Comparison of ENCODE assay signal across 10 cellular contexts in the genomic region with DNA sequence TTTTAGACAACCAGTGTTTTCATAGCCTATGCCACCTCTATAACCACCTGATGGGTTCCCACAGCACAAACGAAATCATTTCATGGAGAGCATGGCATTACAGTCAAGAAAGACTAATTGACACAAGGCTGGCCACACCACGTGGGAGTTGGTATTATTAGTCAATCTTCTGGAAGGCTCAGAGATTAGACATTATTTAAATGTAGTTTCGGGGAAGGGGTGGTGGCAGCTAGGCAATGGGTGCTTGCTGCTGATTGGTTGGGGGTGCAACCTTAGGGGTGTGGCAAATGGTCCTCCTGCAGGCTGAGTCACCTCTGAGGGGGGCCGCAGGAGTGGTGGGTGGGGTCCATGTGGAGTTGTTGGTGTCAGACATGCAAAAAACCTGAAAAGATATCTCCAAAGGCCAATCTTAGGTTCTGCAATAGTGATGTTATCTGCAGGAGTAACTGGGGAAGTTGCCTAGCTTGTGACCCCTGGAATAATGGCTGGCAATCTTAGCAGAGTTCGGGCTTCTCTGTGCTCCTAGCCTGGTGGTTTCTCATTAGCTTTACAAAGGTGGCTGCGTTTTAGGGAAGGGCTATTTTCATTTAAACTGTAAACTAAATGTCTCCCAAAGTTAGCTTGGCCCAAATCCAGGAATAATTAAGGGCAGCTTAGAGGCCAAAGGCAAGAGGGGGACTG. TPM values are rescaled to one million over a fixed set of nuclear protein-coding genes. Genes with fewer than 3 reads are reported as not detected.
DNase-seq lines count a peak whose midpoint lies in the region; ATAC-seq and TF ChIP-seq lines count a peak whose summit lies in the region.
"Had no signal": no experiment of that assay in that cellular context is flagged by ENCODE, and none has a peak within 500 bp of the region (broad histone marks: within the 10 kb centered on the region; RNA-seq: fewer than 3 reads in every experiment).

No MANE protein-coding gene starts in this region.

- H3K27ac ChIP-seq in mesenchymal stem cell (ENCODE audit: low read length, poor library complexity, severe bottlenecking), result no peak overlapping the region

- no peak overlapping the region for H3K4me3 ChIP-seq in mesenchymal stem cell (ENCODE audit: insufficient read depth in 1 of 2, low read depth in 1 of 2, low read length in 2 of 2)

- 47% methylated on average over 5 of the region's 6 CpGs for WGBS in mesenchymal stem cell

- BruUV-seq in Calu3 (replicated peaks; lab: Mats Ljungman, UMichigan), result no TSS peak

- no peak overlapping the region for H4K8ac ChIP-seq in mesenchymal stem cell (ENCODE audit: low read length)

- no peak for ATAC-seq in HG03342 (IDR thresholded peaks at IDR 0.05; ENCODE audit: unreplicated experiment)
- no peak for ATAC-seq in HG02973 (IDR thresholded peaks at IDR 0.05; ENCODE audit: unreplicated experiment)

- H2AFZ ChIP-seq in mesenchymal stem cell (ENCODE audit: low read depth, low read length), result no peak overlapping the region

- intact Hi-C loops in Calu3 (cut with micrococcal nuclease; ENCODE audit: unreplicated experiment), result no loop called here
- intact Hi-C loops in dendritic cell treated with granulocyte-macrophage colony-stimulating factor and Interleukin-4, amounts not matched to agents 40 ng/mL and 50 ng/mL, for 4 days (cut with micrococcal nuclease), result no loop called here

- no peak for TF ChIP-seq CTCF in Calu3 (IDR thresholded peaks at IDR 0.05; ENCODE audit: unreplicated experiment)

- H3K4ac ChIP-seq in mesenchymal stem cell (ENCODE audit: low read depth in 1 of 2, low read length in 2 of 2), result no peak overlapping the region

- H3K9me3 Mint-ChIP-seq in Calu3 (ENCODE audit: low read depth, unreplicated experiment), result no peaks in the 10 kb centered on the region
- H3K9me3 Mint-ChIP-seq in dendritic cell treated with granulocyte-macrophage colony-stimulating factor and Interleukin-4, amounts not matched to agents 40 ng/mL and 50 ng/mL, for 4 days, result no peaks in the 10 kb centered on the region

- no peak overlapping the region for H4K91ac ChIP-seq in mesenchymal stem cell (ENCODE audit: low read length)

- H3K4me2 ChIP-seq in mesenchymal stem cell (ENCODE audit: low read length, poor library complexity, severe bottlenecking), result no peak overlapping the region

- H3K36me3 Mint-ChIP-seq in Calu3 (ENCODE audit: insufficient read depth, unreplicated experiment), result peaks cover 42% of the 10 kb centered on the region
- peaks cover 25% of the 10 kb centered on the region for H3K36me3 Mint-ChIP-seq in dendritic cell treated with granulocyte-macrophage colony-stimulating factor and Interleukin-4, amounts not matched to agents 40 ng/mL and 50 ng/mL, for 4 days (ENCODE audit: low read depth)

- H2AK5ac ChIP-seq in mesenchymal stem cell (ENCODE audit: low read length, severe bottlenecking), result peak overlapping the region; percentile 55

- H3K27me3 Mint-ChIP-seq in Calu3 (ENCODE audit: unreplicated experiment), result no peaks in the 10 kb centered on the region
- H3K27me3 Mint-ChIP-seq in dendritic cell treated with granulocyte-macrophage colony-stimulating factor and Interleukin-4, amounts not matched to agents 40 ng/mL and 50 ng/mL, for 4 days, result no peaks in the 10 kb centered on the region

- DNase-seq in Calu3, result peak; percentile 75
- DNase-seq in NCI-H1048 (lab: John Stamatoyannopoulos, UW), result peak; percentile 23
- DNase-seq in mesenchymal stem cell, result no peak
- DNase-seq in NCI-H2081 (lab: John Stamatoyannopoulos, UW), result no peak
- no peak for DNase-seq in stimulated activated CD4-positive, alpha-beta T cell treated with anti-CD3 and anti-CD28 coated beads, Interleukin-1b, Interleukin-23, amount 100 ng/mL, for 48 hours
- DNase-seq: central memory CD4-positive, alpha-beta T cell; NCI-H2227 treated with DMSO at 0.1 percent for 48 hours had no signal

- CTCF ChIA-PET in Calu3 (lab: Charles Lee), result interaction anchor here (1.1 to 2.0 kb wide), 2 partner anchors 16 to 22 kb away, joined by 3 to 5 read pairs; no protein-coding TSS in a partner anchor

- no peak overlapping the region for H2BK120ac ChIP-seq in mesenchymal stem cell (ENCODE audit: low read depth, low read length)

- no peaks in the 10 kb centered on the region for H3K9me3 ChIP-seq in mesenchymal stem cell (ENCODE audit: control insufficient read depth, low read length)

- H3K79me1 ChIP-seq in mesenchymal stem cell (replicated peaks; ENCODE audit: low read length, poor library complexity, severe bottlenecking), result peaks cover 16% of the 10 kb centered on the region

- no peak overlapping the region for H2BK5ac ChIP-seq in mesenchymal stem cell (ENCODE audit: low read depth, low read length, poor library complexity, severe bottlenecking)

- H2BK15ac ChIP-seq in mesenchymal stem cell (ENCODE audit: low read depth, poor library complexity, severe bottlenecking), result no peak overlapping the region

- H3K36me3 ChIP-seq in mesenchymal stem cell (ENCODE audit: control insufficient read depth in 1 of 2, insufficient read depth in 2 of 2, low read depth in 1 of 2, low read length in 2 of 2), result peaks cover 0 to 2% of the 10 kb centered on the region in 2 experiments

- peaks cover 4% of the 10 kb centered on the region for H3K4me1 ChIP-seq in mesenchymal stem cell (ENCODE audit: control insufficient read depth, insufficient read depth, low read depth, low read length)

- no peak overlapping the region for H3K14ac ChIP-seq in mesenchymal stem cell (ENCODE audit: low read length in 2 of 2)

- H3K4me3 Mint-ChIP-seq in Calu3 (ENCODE audit: low read depth, unreplicated experiment), result peak overlapping the region; percentile 40
- H3K4me3 Mint-ChIP-seq in dendritic cell treated with granulocyte-macrophage colony-stimulating factor and Interleukin-4, amounts not matched to agents 40 ng/mL and 50 ng/mL, for 4 days, result no peak overlapping the region

- peak overlapping the region; percentile 81 for H3K27ac Mint-ChIP-seq in Calu3 (ENCODE audit: unreplicated experiment)
- peak overlapping the region; percentile 30 for H3K27ac Mint-ChIP-seq in dendritic cell treated with granulocyte-macrophage colony-stimulating factor and Interleukin-4, amounts not matched to agents 40 ng/mL and 50 ng/mL, for 4 days

- H3K4me1 Mint-ChIP-seq in Calu3 (ENCODE audit: low read depth, unreplicated experiment), result peaks cover 41% of the 10 kb centered on the region
- H3K4me1 Mint-ChIP-seq in dendritic cell treated with granulocyte-macrophage colony-stimulating factor and Interleukin-4, amounts not matched to agents 40 ng/mL and 50 ng/mL, for 4 days (ENCODE audit: low read depth), result peaks cover 34% of the 10 kb centered on the region

- peak overlapping the region in 1 of 2 experiments; percentile 25 for H3K18ac ChIP-seq in mesenchymal stem cell (ENCODE audit: low read depth in 1 of 2, low read length in 2 of 2)

- no peak overlapping the region for H2BK12ac ChIP-seq in mesenchymal stem cell (ENCODE audit: low read length in 2 of 2)

- no peak overlapping the region for H3K23ac ChIP-seq in mesenchymal stem cell (ENCODE audit: low read length in 2 of 2)

- peak overlapping the region; percentile 49 for H3K9ac ChIP-seq in mesenchymal stem cell (ENCODE audit: low read length)

- H3K27me3 ChIP-seq in mesenchymal stem cell (ENCODE audit: control insufficient read depth in 1 of 2, insufficient read depth in 1 of 2, low read length in 2 of 2), result no peaks in the 10 kb centered on the region

RNA-seq across cellular contexts. Expression of a gene that starts 4.6 kb away (rescaled TPM):
- total RNA-seq in Calu3 (2022), result 15.3 and 15.8 TPM in 2 replicates
- polyA plus RNA-seq in mesenchymal stem cell (2013, experiment 1 of 2), result 21.3 TPM
- polyA plus RNA-seq in mesenchymal stem cell (2013, experiment 2 of 2), result 20.5 TPM

RNA-seq across cellular contexts. Expression of a gene that starts 4.7 kb away (rescaled TPM):
- total RNA-seq in Calu3 (2022), result 53.1 and 57.3 TPM in 2 replicates
- 14.7 TPM for polyA plus RNA-seq in mesenchymal stem cell (2013, experiment 1 of 2)
- 14.0 TPM for polyA plus RNA-seq in mesenchymal stem cell (2013, experiment 2 of 2)

RNA-seq across cellular contexts. Expression of a gene that starts 17.0 kb away (rescaled TPM):
- 9.4 and 9.8 TPM in 2 replicates for total RNA-seq in Calu3 (2022)
- 3.5 TPM for polyA plus RNA-seq in mesenchymal stem cell (2013, experiment 1 of 2)
- polyA plus RNA-seq in mesenchymal stem cell (2013, experiment 2 of 2), result 3.1 TPM

RNA-seq across cellular contexts. Expression of a gene that starts 42.8 kb away (rescaled TPM):
- 32.6 and 33.6 TPM in 2 replicates for total RNA-seq in Calu3 (2022)
- polyA plus RNA-seq in mesenchymal stem cell (2013, experiment 1 of 2), result 1.8 TPM
- polyA plus RNA-seq in mesenchymal stem cell (2013, experiment 2 of 2), result 1.6 TPM

RNA-seq across cellular contexts. Expression of a gene that starts 43.5 kb away (rescaled TPM):
- total RNA-seq in Calu3 (2022), result 51.8 and 59.7 TPM in 2 replicates
- not detected for polyA plus RNA-seq in mesenchymal stem cell (2013, experiment 1 of 2)
- polyA plus RNA-seq in mesenchymal stem cell (2013, experiment 2 of 2), result not detected

Comparison
In these comparisons a context has a peak if more than half of its experiments do, and no peak if none do; other contexts are left out.
1. DNase-seq: peak in Calu3 (single experiment) and NCI-H1048 (single experiment); none in mesenchymal stem cell (single experiment), NCI-H2081 (0 of 2) and stimulated activated CD4-positive, alpha-beta T cell treated with anti-CD3 and anti-CD28 coated beads, Interleukin-1b, Interleukin-23, amount 100 ng/mL, for 48 hours (single experiment).